ENCODE assay signal across 30 cellular contexts in genomic region chr13:80157261-80157942, GRCh38.
DNase-seq lines count a peak whose midpoint lies in the region; ATAC-seq, FAIRE-seq and TF ChIP-seq lines count a peak whose summit lies in the region.
"Had no signal": no experiment of that assay in that cellular context is flagged by ENCODE, and none has a peak within 500 bp of the region (broad histone marks: within the 10 kb centered on the region; RNA-seq: fewer than 3 reads in every experiment).

No MANE protein-coding gene starts in this region.

- H3K27me3 Mint-ChIP-seq in MCF 10A (ENCODE audit: insufficient read depth, unreplicated experiment) (no peaks in the 10 kb centered on the region), chondrocyte (ENCODE audit: low read depth) (no peaks in the 10 kb centered on the region)
- H3K27me3 Mint-ChIP-seq: central memory CD8-positive, alpha-beta T cell; stimulated activated naive CD8-positive, alpha-beta T cell treated with anti-CD3 and anti-CD28 coated beads, Interleukin-15, Interleukin-2, amounts not matched to agents 100 ng/mL and 50 ng/mL, for 24 hours had no signal

- TF ChIP-seq CTCF in mammary epithelial cell (conservative IDR thresholded peaks at IDR 0.05 in 1 of 2, IDR thresholded peaks at IDR 0.05 in 1 of 2; ENCODE audit: extremely low read depth in 1 of 2, insufficient read depth in 1 of 2, low read depth in 1 of 2, low read length in 2 of 2) = no peak
- no peak for TF ChIP-seq CTCF in MCF 10A (IDR thresholded peaks at IDR 0.05; ENCODE audit: unreplicated experiment)
- TF ChIP-seq CTCF in chondrocyte (IDR thresholded peaks at IDR 0.05) = no peak
- no peak for TF ChIP-seq CTCF in left lung (IDR thresholded peaks at IDR 0.05)
- no peak for TF ChIP-seq CTCF in sigmoid colon (IDR thresholded peaks at IDR 0.05)

- CTCF ChIA-PET in mammary epithelial cell (lab: Charles Lee; ENCODE audit: low non-redundant PET) = no interaction called here
- CTCF ChIA-PET in MCF 10A (lab: Yijun Ruan, JAX) = interaction anchor here (0.6 kb wide), 1 partner anchor 333 kb away, joined by 3 read pairs; no protein-coding TSS in a partner anchor

- peak; percentile 99 for ATAC-seq in left lung
- ATAC-seq in HG03565 (IDR thresholded peaks at IDR 0.05; ENCODE audit: unreplicated experiment) = no peak
- ATAC-seq: GM23338, K562, left lobe of liver, right lobe of liver had no signal

- H3K36me3 Mint-ChIP-seq in MCF 10A (ENCODE audit: insufficient read depth, unreplicated experiment) (no peaks in the 10 kb centered on the region), chondrocyte (ENCODE audit: low read depth) (no peaks in the 10 kb centered on the region)

- no peak overlapping the region for H3K27ac Mint-ChIP-seq in MCF 10A (ENCODE audit: low read depth, unreplicated experiment)
- peak overlapping the region; percentile 39 for H3K27ac Mint-ChIP-seq in chondrocyte (ENCODE audit: unreplicated experiment)
- H3K27ac Mint-ChIP-seq: GM23338; nephron; stimulated activated naive CD8-positive, alpha-beta T cell treated with anti-CD3 and anti-CD28 coated beads, Interleukin-15, Interleukin-2, amounts not matched to agents 100 ng/mL and 50 ng/mL, for 24 hours had no signal

- intact Hi-C loops in mammary epithelial cell (cut with micrococcal nuclease) = no loop called here
- intact Hi-C loops in MCF 10A (cut with micrococcal nuclease) = no loop called here
- intact Hi-C loops in left lung (cut with DNase I) = no loop called here
- intact Hi-C loops in sigmoid colon (cut with DNase I) = no loop called here

- no peak overlapping the region for H3K4me2 ChIP-seq in mammary epithelial cell (ENCODE audit: insufficient read depth, low read depth, low read length)
- H3K4me2 ChIP-seq: GM23338 had no signal

- no peak for FAIRE-seq in RCC 7860 (lab: Jason Lieb, UNC)
- FAIRE-seq: K562 had no signal

- POLR2A ChIA-PET in MCF 10A (lab: Yijun Ruan, JAX) = no interaction called here

- no peak for TF ChIP-seq POLR2A in sigmoid colon (IDR thresholded peaks at IDR 0.05)

- H3K9me3 Mint-ChIP-seq in MCF 10A (ENCODE audit: unreplicated experiment) = no peaks in the 10 kb centered on the region
- no peaks in the 10 kb centered on the region for H3K9me3 Mint-ChIP-seq in chondrocyte (ENCODE audit: low read depth)
- H3K9me3 Mint-ChIP-seq: GM23338 had no signal

- H3K4me3 ChIP-seq in mammary epithelial cell (replicated peaks in 1 of 3; ENCODE audit: insufficient read depth in 1 of 3, low read depth in 2 of 3, low read length in 3 of 3) (no peak overlapping the region), left lung (no peak overlapping the region), sigmoid colon (no peak overlapping the region)
- H3K4me3 ChIP-seq: GM23338, K562, Peyer's patch, right lobe of liver, SJSA1, tibial nerve had no signal

- H3K36me3 ChIP-seq in mammary epithelial cell (ENCODE audit: insufficient read depth, low read length) (no peaks in the 10 kb centered on the region), left lung (no peaks in the 10 kb centered on the region), sigmoid colon (no peaks in the 10 kb centered on the region)
- H3K36me3 ChIP-seq: Peyer's patch, right lobe of liver, SJSA1, tibial nerve had no signal

- no peak overlapping the region for H2AFZ ChIP-seq in mammary epithelial cell (ENCODE audit: low read depth, low read length)
- H2AFZ ChIP-seq: GM23338 had no signal

- no peak overlapping the region for H3K9ac ChIP-seq in mammary epithelial cell (ENCODE audit: insufficient read depth, low read length)

- H4K20me1 ChIP-seq in mammary epithelial cell (ENCODE audit: insufficient read depth, low read length) = no peaks in the 10 kb centered on the region

- in situ Hi-C loops in mammary epithelial cell (cut with MboI; ENCODE audit: low sequenced_read_pairs in 2 of 2) = no loop called here

- BruUV-seq in mammary epithelial cell (replicated peaks; lab: Mats Ljungman, UMichigan) (no TSS peak), MCF 10A (replicated peaks; lab: Mats Ljungman, UMichigan) (no TSS peak)

- H3K27me3 ChIP-seq in mammary epithelial cell (ENCODE audit: insufficient read depth, low read length) = no peaks in the 10 kb centered on the region
- no peaks in the 10 kb centered on the region for H3K27me3 ChIP-seq in left lung
- no peaks in the 10 kb centered on the region for H3K27me3 ChIP-seq in sigmoid colon
- H3K27me3 ChIP-seq: Peyer's patch, right lobe of liver, SJSA1, tibial nerve had no signal

- no peak for TF ChIP-seq EP300 in sigmoid colon (IDR thresholded peaks at IDR 0.05)

- H3K4me1 ChIP-seq in mammary epithelial cell (ENCODE audit: insufficient read depth, low read length) (no peaks in the 10 kb centered on the region), left lung (no peaks in the 10 kb centered on the region), sigmoid colon (no peaks in the 10 kb centered on the region)
- H3K4me1 ChIP-seq: Peyer's patch, right lobe of liver, SJSA1, tibial nerve had no signal

- DNase-seq in mammary epithelial cell (peak; percentile 12), MCF 10A (ENCODE audit: unreplicated experiment) (no peak), chondrocyte (ENCODE audit: low spot score) (no peak), left lung (no peak), NCI-H526 (lab: John Stamatoyannopoulos, UW) (no peak), RCC 7860 (ENCODE audit: low spot score) (no peak), sigmoid colon (no peak)
- DNase-seq: activated CD4-positive, alpha-beta T cell treated with anti-CD3 and anti-CD28 coated beads for 48 hours; activated naive CD4-positive, alpha-beta T cell treated with Interleukin-2 at 50 U/mL for 16 hours; activated T-cell treated with anti-CD3 and anti-CD28 coated beads, Interleukin-2, amount 50 U/mL, for 48 hours; amygdala; DMS79; foreskin melanocyte; NCI-H1436; NCI-H2171; NCI-H524; NK-92 treated with Interleukin-12 subunit alpha and Interleukin-12 subunit beta, amount 100 ng/mL, for 24 hours; Peyer's patch; right lobe of liver; stimulated activated CD4-positive, alpha-beta T cell treated with anti-CD3 and anti-CD28 coated beads, Interleukin-15, amount 100 ng/mL, for 24 hours; T-helper 2 cell had no signal

- WGBS in mammary epithelial cell (ENCODE audit: low coverage, missing lambda C conversion rate) = 63% methylated on average over 3 of the region's 3 CpGs
- WGBS in sigmoid colon, 2 donors = 67 to 81% methylated on average over 3 of the region's 3 CpGs

- H3K9me3 ChIP-seq in mammary epithelial cell (replicated peaks; ENCODE audit: insufficient read depth, low read length) (no peaks in the 10 kb centered on the region), left lung (no peaks in the 10 kb centered on the region), sigmoid colon (no peaks in the 10 kb centered on the region)
- H3K9me3 ChIP-seq: Peyer's patch, right lobe of liver, SJSA1, tibial nerve had no signal

- no peak overlapping the region for H3K27ac ChIP-seq in mammary epithelial cell (ENCODE audit: insufficient read depth, low read depth, low read length)
- no peak overlapping the region for H3K27ac ChIP-seq in left lung
- H3K27ac ChIP-seq in sigmoid colon = no peak overlapping the region
- H3K27ac ChIP-seq: Peyer's patch, right lobe of liver, SJSA1, tibial nerve had no signal

- dilution Hi-C loops in mammary epithelial cell (cut with HindIII; ENCODE audit: low sequenced_read_pairs) = no loop called here

- H3K79me2 ChIP-seq in mammary epithelial cell (ENCODE audit: insufficient read depth, low read length) = no peaks in the 10 kb centered on the region

- no peaks in the 10 kb centered on the region for H3K4me1 Mint-ChIP-seq in MCF 10A (ENCODE audit: insufficient read depth, unreplicated experiment)
- peaks cover 14% of the 10 kb centered on the region for H3K4me1 Mint-ChIP-seq in chondrocyte (ENCODE audit: low read depth)
- H3K4me1 Mint-ChIP-seq: central memory CD8-positive, alpha-beta T cell; GM23338 had no signal

- H3K4me3 Mint-ChIP-seq in MCF 10A (ENCODE audit: unreplicated experiment) = no peak overlapping the region
- no peak overlapping the region for H3K4me3 Mint-ChIP-seq in chondrocyte (ENCODE audit: unreplicated experiment)
- H3K4me3 Mint-ChIP-seq: central memory CD8-positive, alpha-beta T cell; GM23338; nephron; stimulated activated naive CD8-positive, alpha-beta T cell treated with anti-CD3 and anti-CD28 coated beads, Interleukin-15, Interleukin-2, amounts not matched to agents 100 ng/mL and 50 ng/mL, for 24 hours had no signal
